8 cellular contexts compared by ENCODE assay signal in genomic region chr10:110273474-110273873, GRCh38.
DNase-seq lines count a peak whose midpoint lies in the region; ATAC-seq, FAIRE-seq and TF ChIP-seq lines count a peak whose summit lies in the region.

No MANE protein-coding gene starts in this region.

- DNase-seq in GF-D8 (lab: John Stamatoyannopoulos, UW), result peak; percentile 96
- DNase-seq in KBM-7, result peak; percentile 53
- peak; percentile 46 for DNase-seq in activated naive CD8-positive, alpha-beta T cell treated with anti-CD3 and anti-CD28 coated beads, Interleukin-2, amount 50 U/mL, for 24 hours
- DNase-seq in kidney tubule cell (ENCODE audit: low spot score), result peak; percentile 80
- DNase-seq in stimulated activated naive CD4-positive, alpha-beta T cell (lab: John Stamatoyannopoulos, UW), result peak in 5 of 6 experiments; percentile 19 to 49 (median 36)
- no peak for DNase-seq in SHP77 treated with DMSO at 0.1 percent for 48 hours (lab: John Stamatoyannopoulos, UW)
- no peak for DNase-seq in D721Med (ENCODE audit: insufficient read length, low spot score)

- H3K27me3 Mint-ChIP-seq in activated naive CD8-positive, alpha-beta T cell treated with anti-CD3 and anti-CD28 coated beads, Interleukin-2, amount 50 U/mL, for 24 hours, result peaks cover 3% of the 10 kb centered on the region

- H3K4me1 Mint-ChIP-seq in activated naive CD8-positive, alpha-beta T cell treated with anti-CD3 and anti-CD28 coated beads, Interleukin-2, amount 50 U/mL, for 24 hours, result peaks cover 44% of the 10 kb centered on the region

- in situ Hi-C loops in KBM-7 (cut with MboI; ENCODE audit: low pct_unique_long_range_greater_than_20kb, low sequenced_read_pairs), result no loop called here

- peak overlapping the region; percentile 15 for H3K27ac Mint-ChIP-seq in activated naive CD8-positive, alpha-beta T cell treated with anti-CD3 and anti-CD28 coated beads, Interleukin-2, amount 50 U/mL, for 24 hours

- H3K9me3 Mint-ChIP-seq in activated naive CD8-positive, alpha-beta T cell treated with anti-CD3 and anti-CD28 coated beads, Interleukin-2, amount 50 U/mL, for 24 hours, result no peaks in the 10 kb centered on the region

- H3K4me3 Mint-ChIP-seq in activated naive CD8-positive, alpha-beta T cell treated with anti-CD3 and anti-CD28 coated beads, Interleukin-2, amount 50 U/mL, for 24 hours, result no peak overlapping the region

- TF ChIP-seq CTCF in D721Med (IDR thresholded peaks at IDR 0.05; ENCODE audit: insufficient read depth, missing control alignments), result no peak

- FAIRE-seq in D721Med (lab: Jason Lieb, UNC), result no peak

- ATAC-seq in activated naive CD8-positive, alpha-beta T cell treated with anti-CD3 and anti-CD28 coated beads, Interleukin-2, amount 50 U/mL, for 24 hours, result peak; percentile 92
- no peak for ATAC-seq in HG03439 (IDR thresholded peaks at IDR 0.05; ENCODE audit: unreplicated experiment)

- no peaks in the 10 kb centered on the region for H3K36me3 Mint-ChIP-seq in activated naive CD8-positive, alpha-beta T cell treated with anti-CD3 and anti-CD28 coated beads, Interleukin-2, amount 50 U/mL, for 24 hours (ENCODE audit: low read depth)

Comparison
In these comparisons a context has a peak if more than half of its experiments do, and no peak if none do; other contexts are left out.
1. DNase-seq: peak in GF-D8 (single experiment), KBM-7 (single experiment), activated naive CD8-positive, alpha-beta T cell treated with anti-CD3 and anti-CD28 coated beads, Interleukin-2, amount 50 U/mL, for 24 hours (single experiment), kidney tubule cell (single experiment) and stimulated activated naive CD4-positive, alpha-beta T cell (5 of 6); none in SHP77 treated with DMSO at 0.1 percent for 48 hours (single experiment) and D721Med (single experiment).